ENCODE assay signal across 8 cellular contexts in the genomic region with DNA sequence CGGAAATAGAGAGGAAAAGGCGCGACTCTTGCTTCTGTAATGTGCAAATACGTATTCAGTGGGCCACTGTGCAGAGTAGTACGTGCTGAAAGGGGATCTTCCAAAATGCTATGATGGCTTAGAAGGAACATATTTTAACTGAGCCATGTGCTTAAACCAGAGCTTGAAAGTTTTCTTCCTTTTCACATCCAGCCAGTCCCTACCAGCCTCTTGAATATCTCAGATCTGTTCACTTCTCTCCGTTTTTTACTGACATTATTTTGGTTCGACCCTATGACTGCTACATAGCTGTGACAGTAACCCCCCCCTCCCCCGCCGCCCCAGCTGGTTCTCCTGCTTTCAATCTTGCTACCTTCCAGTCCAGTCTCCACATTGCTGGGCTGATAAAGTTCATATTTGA. TPM values are rescaled to one million over a fixed set of nuclear protein-coding genes. Genes with fewer than 3 reads are reported as not detected.
A peak's percentile ranks its signal among the peaks of the same experiment; 100 is the strongest.
DNase-seq lines count a peak whose midpoint lies in the region; ATAC-seq, FAIRE-seq and TF ChIP-seq lines count a peak whose summit lies in the region.

No MANE protein-coding gene starts in this region.

- H2AFZ ChIP-seq in fibroblast of lung (ENCODE audit: low read length) = peak overlapping the region; percentile 63

- H3K4me2 ChIP-seq in fibroblast of lung (ENCODE audit: extremely low read depth, insufficient read depth, low read length) (peak overlapping the region; percentile 26), skeletal muscle satellite cell (ENCODE audit: low read length) (peak overlapping the region; percentile 92)

- no peaks in the 10 kb centered on the region for H3K27me3 ChIP-seq in fibroblast of lung (ENCODE audit: control insufficient read depth, insufficient read depth, low read length)
- no peaks in the 10 kb centered on the region for H3K27me3 ChIP-seq in skeletal muscle satellite cell (ENCODE audit: control insufficient read depth, insufficient read depth, low read length)

- H3K79me2 ChIP-seq in fibroblast of lung (ENCODE audit: control insufficient read depth, insufficient read depth, low read length) = peaks cover 5% of the 10 kb centered on the region

- H3K4me1 ChIP-seq in fibroblast of lung (ENCODE audit: control insufficient read depth, extremely low read depth, insufficient read depth, low read length) (peaks cover 3% of the 10 kb centered on the region), skeletal muscle satellite cell (ENCODE audit: control insufficient read depth, insufficient read depth, low read length) (peaks cover 18% of the 10 kb centered on the region)

- H4K20me1 ChIP-seq in fibroblast of lung (ENCODE audit: control insufficient read depth, extremely low read depth, insufficient read depth, low read length) = no peaks in the 10 kb centered on the region

- H3K9ac ChIP-seq in SK-N-MC (ENCODE audit: insufficient read length) (peak overlapping the region; percentile 75), fibroblast of lung (ENCODE audit: insufficient read depth, low read length) (no peak overlapping the region), skeletal muscle satellite cell (ENCODE audit: low read depth, low read length) (peak overlapping the region; percentile 53)

- peak; percentile 54 for DNase-seq in DMS53 (lab: John Stamatoyannopoulos, UW)
- no peak for DNase-seq in DMS53 treated with DMSO at 0.1 percent for 48 hours (lab: John Stamatoyannopoulos, UW; ENCODE audit: unreplicated experiment)
- no peak for DNase-seq in SK-N-MC (ENCODE audit: low read depth, low spot score)
- no peak for DNase-seq in fibroblast of lung (ENCODE audit: low read depth in 2 of 2)
- no peak for DNase-seq in frontal cortex (ENCODE audit: low spot score in 2 of 2)

- no peak for ATAC-seq in HG02852 (IDR thresholded peaks at IDR 0.05; ENCODE audit: unreplicated experiment)
- ATAC-seq in HG02938 (IDR thresholded peaks at IDR 0.05; ENCODE audit: unreplicated experiment) = no peak

- H3K4me3 ChIP-seq in SK-N-MC (peak overlapping the region; percentile 86), fibroblast of lung (replicated peaks in 1 of 4; ENCODE audit: control extremely low read depth in 1 of 4, insufficient read depth in 1 of 4, low read depth in 3 of 4, low read length in 4 of 4) (peak overlapping the region; percentile 57 to 84 (median 66)), skeletal muscle satellite cell (ENCODE audit: low read length) (peak overlapping the region; percentile 87)

- no peak for TF ChIP-seq CTCF in fibroblast of lung (conservative IDR thresholded peaks at IDR 0.05 in 1 of 2, IDR thresholded peaks at IDR 0.05 in 1 of 2; ENCODE audit: low read depth in 1 of 2, low read length in 2 of 2)

- H3K27ac ChIP-seq in SK-N-MC (peak overlapping the region; percentile 23; the same call in 1 of the 2 replicates), fibroblast of lung (ENCODE audit: insufficient read depth, low read length) (no peak overlapping the region)

- H3K36me3 ChIP-seq in SK-N-MC (ENCODE audit: insufficient read depth, low read length) (no peaks in the 10 kb centered on the region), fibroblast of lung (ENCODE audit: control insufficient read depth, insufficient read depth, low read length) (no peaks in the 10 kb centered on the region), skeletal muscle satellite cell (ENCODE audit: insufficient read depth, low read length) (no peaks in the 10 kb centered on the region)

- H3K9me3 ChIP-seq in SK-N-MC (ENCODE audit: low read depth, low read length) (no peaks in the 10 kb centered on the region), fibroblast of lung (ENCODE audit: control insufficient read depth, insufficient read depth, low read depth, low read length) (no peaks in the 10 kb centered on the region), skeletal muscle satellite cell (replicated peaks; ENCODE audit: low read length) (no peaks in the 10 kb centered on the region)

- FAIRE-seq in frontal cortex (lab: Jason Lieb, UNC) = no peak

RNA-seq across cellular contexts. Expression of a gene that starts 0.6 kb away (rescaled TPM):
- total RNA-seq in fibroblast of lung (0.26 and 2.3 TPM in 2 replicates), frontal cortex (1.6 TPM)
- 3.0 and 12.2 TPM in 2 replicates for polyA plus RNA-seq in fibroblast of lung
- 2.4 and 5.6 TPM in 2 replicates for polyA plus RNA-seq in fibroblast of lung (2012)
- polyA minus RNA-seq in fibroblast of lung (ENCODE audit: low replicate concordance) = 3.8 and 6.3 TPM in 2 replicates
- total RNA-seq in skeletal muscle satellite cell (2012; rRNA removed) = 5.8 and 7.2 TPM in 2 replicates

RNA-seq across cellular contexts. Expression of a gene that starts 1.9 kb away (rescaled TPM):
- total RNA-seq in fibroblast of lung (46.5 and 107 TPM in 2 replicates), frontal cortex (28.1 TPM)
- 134 and 167 TPM in 2 replicates for polyA plus RNA-seq in fibroblast of lung
- polyA plus RNA-seq in fibroblast of lung (2012) = 77.0 and 86.8 TPM in 2 replicates
- polyA minus RNA-seq in fibroblast of lung (ENCODE audit: low replicate concordance) = 16.2 and 18.3 TPM in 2 replicates
- total RNA-seq in skeletal muscle satellite cell (2012; rRNA removed) = 22.9 and 26.1 TPM in 2 replicates
